ENCODE assay signal across 17 cellular contexts in the genomic region with DNA sequence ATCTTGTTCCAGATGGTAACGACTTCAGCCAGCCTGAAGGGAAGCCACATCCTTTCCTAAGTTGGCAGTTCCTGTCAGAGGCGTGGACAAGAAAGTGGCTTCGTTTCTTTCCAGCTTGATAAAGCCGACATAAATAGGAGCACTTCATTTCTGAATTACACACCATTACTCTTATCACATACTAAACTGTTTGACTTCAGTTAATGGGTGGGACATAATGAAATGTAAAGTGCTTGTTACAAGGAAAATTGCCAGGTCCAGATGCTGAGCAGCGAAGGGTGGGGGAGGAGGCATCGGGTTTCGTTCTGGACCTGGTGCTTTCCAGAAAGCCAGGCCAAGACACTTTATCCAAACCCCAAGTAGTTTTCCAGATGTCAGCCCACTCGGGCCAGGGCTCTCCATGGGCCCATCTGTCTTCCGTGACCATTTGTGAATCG.
DNase-seq lines count a peak whose midpoint lies in the region; ATAC-seq and TF ChIP-seq lines count a peak whose summit lies in the region.
"Had no signal": no experiment of that assay in that cellular context is flagged by ENCODE, and none has a peak within 500 bp of the region (broad histone marks: within the 10 kb centered on the region; RNA-seq: fewer than 3 reads in every experiment).

No MANE protein-coding gene starts in this region.

- H3K27me3 Mint-ChIP-seq in endothelial cell (ENCODE audit: unreplicated experiment): no peaks in the 10 kb centered on the region

- no peaks in the 10 kb centered on the region for H3K4me1 Mint-ChIP-seq in endothelial cell (ENCODE audit: unreplicated experiment)
- H3K4me1 Mint-ChIP-seq: mesothelial cell of epicardium had no signal

- TF ChIP-seq CTCF in left lung (IDR thresholded peaks at IDR 0.05) (no peak), uterus (IDR thresholded peaks at IDR 0.05) (no peak), endothelial cell (IDR thresholded peaks at IDR 0.05; ENCODE audit: unreplicated experiment) (no peak)

- H3K27me3 ChIP-seq in adipocyte (replicated peaks; ENCODE audit: control insufficient read depth, insufficient read depth, low read length) (peaks cover 19% of the 10 kb centered on the region), left lung (no peaks in the 10 kb centered on the region), uterus (no peaks in the 10 kb centered on the region)
- H3K27me3 ChIP-seq: testis had no signal

- peak; percentile 85 for ATAC-seq in left lung

- H3K9me3 ChIP-seq in adipocyte (ENCODE audit: control insufficient read depth, low read length) (no peaks in the 10 kb centered on the region), left lung (no peaks in the 10 kb centered on the region), uterus (no peaks in the 10 kb centered on the region)
- H3K9me3 ChIP-seq: testis had no signal

- H3K36me3 ChIP-seq in adipocyte (ENCODE audit: control insufficient read depth, insufficient read depth, low read length, severe bottlenecking) (no peaks in the 10 kb centered on the region), left lung (no peaks in the 10 kb centered on the region), uterus (no peaks in the 10 kb centered on the region)

- H3K4me3 ChIP-seq in adipocyte (ENCODE audit: low read length) (no peak overlapping the region), left lung (no peak overlapping the region), uterus (no peak overlapping the region)
- H3K4me3 ChIP-seq: SK-N-MC, testis had no signal

- H3K9me3 Mint-ChIP-seq in endothelial cell (ENCODE audit: unreplicated experiment): no peaks in the 10 kb centered on the region
- H3K9me3 Mint-ChIP-seq: H9, mesothelial cell of epicardium had no signal

- H3K27ac Mint-ChIP-seq in endothelial cell (ENCODE audit: unreplicated experiment): no peak overlapping the region
- H3K27ac Mint-ChIP-seq: mesothelial cell of epicardium had no signal

- no peak overlapping the region for H3K9ac ChIP-seq in adipocyte (ENCODE audit: low read length)

- H3K4me1 ChIP-seq in adipocyte (ENCODE audit: control insufficient read depth, insufficient read depth, low read length) (no peaks in the 10 kb centered on the region), left lung (peaks cover 0 to 7% of the 10 kb centered on the region in 2 donors), uterus (no peaks in the 10 kb centered on the region)
- H3K4me1 ChIP-seq: testis had no signal

- DNase-seq in NCI-H2171 treated with DMSO at 0.1 percent for 48 hours (lab: John Stamatoyannopoulos, UW): peak; percentile 22
- DNase-seq in adipocyte (ENCODE audit: low read depth): peak; percentile 35
- DNase-seq in left lung: no peak
- DNase-seq in uterus: peak in 1 of 2 donors; percentile 57
- DNase-seq in endothelial cell (ENCODE audit: low spot score): no peak
- no peak for DNase-seq in NCI-H226
- DNase-seq in stimulated activated CD4-positive, alpha-beta T cell treated with anti-CD3 and anti-CD28 coated beads, Interleukin-15, amount 100 ng/mL, for 24 hours: no peak
- DNase-seq: activated naive CD4-positive, alpha-beta T cell treated with Interleukin-2 at 50 U/mL for 16 hours; H9; Karpas-422; NCI-H187 treated with DMSO at 0.1 percent for 48 hours; NK-92 treated with Interleukin-12 subunit alpha and Interleukin-12 subunit beta, amount 100 ng/mL, for 24 hours; testis had no signal

- H3K36me3 Mint-ChIP-seq in endothelial cell (ENCODE audit: low read depth, unreplicated experiment): no peaks in the 10 kb centered on the region
- H3K36me3 Mint-ChIP-seq: mesothelial cell of epicardium had no signal

- H3K27ac ChIP-seq in left lung: no peak overlapping the region
- H3K27ac ChIP-seq in uterus: peak overlapping the region; percentile 39 to 49
- H3K27ac ChIP-seq: C4-2B, SK-N-MC, VCaP had no signal

- TF ChIP-seq POLR2A in uterus (IDR thresholded peaks at IDR 0.05): no peak

- no peak overlapping the region for H3K4me3 Mint-ChIP-seq in endothelial cell (ENCODE audit: unreplicated experiment)
- H3K4me3 Mint-ChIP-seq: H9, mesothelial cell of epicardium had no signal

- intact Hi-C loops in left lung (cut with DNase I): no loop called here
- intact Hi-C loops in uterus (cut with DNase I; ENCODE audit: low total_unique reads): no loop called here

Comparison
In these comparisons a context has a peak if more than half of its experiments do, and no peak if none do; other contexts are left out.
1. DNase-seq: peak in NCI-H2171 treated with DMSO at 0.1 percent for 48 hours (single experiment) and adipocyte (single experiment); none in left lung (0 of 2), endothelial cell (single experiment), NCI-H226 (single experiment) and stimulated activated CD4-positive, alpha-beta T cell treated with anti-CD3 and anti-CD28 coated beads, Interleukin-15, amount 100 ng/mL, for 24 hours (single experiment).
2. H3K27ac ChIP-seq: peak in uterus (2 of 2); none in left lung (0 of 2).